In the genomic region with DNA sequence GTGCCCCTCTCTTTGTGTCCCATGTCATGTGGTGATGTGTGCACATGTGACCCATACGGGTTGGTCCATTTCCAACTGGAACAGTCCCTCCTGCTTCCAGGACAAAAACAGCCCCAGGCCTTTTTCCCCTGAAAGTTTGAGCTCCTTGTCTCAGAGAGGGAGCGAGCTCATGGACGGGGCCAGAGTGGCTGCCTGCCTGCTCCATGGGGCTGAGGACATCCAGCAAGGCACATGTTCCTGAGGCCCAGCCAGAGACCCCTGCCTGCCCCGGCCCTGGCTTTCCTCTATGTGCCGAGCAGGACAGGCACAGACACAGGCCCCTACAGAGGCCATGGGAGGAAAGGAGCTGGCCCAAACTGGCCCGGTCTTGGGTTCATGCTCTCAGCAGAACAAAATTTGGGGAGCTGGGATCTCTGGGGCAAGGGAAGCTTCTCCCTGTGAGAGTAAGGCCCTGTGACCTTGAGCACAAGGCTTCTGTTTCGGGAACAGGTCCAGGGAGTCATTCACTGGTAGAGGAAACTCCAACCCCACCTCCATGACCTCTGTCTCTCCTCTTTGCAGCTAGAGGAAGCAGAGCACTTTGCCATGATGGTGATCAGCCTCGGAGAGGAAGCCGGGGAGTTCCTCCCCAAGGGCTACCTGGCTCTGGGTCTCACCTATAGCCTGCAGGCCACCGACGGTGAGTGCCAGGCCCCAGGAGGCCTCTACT, we compare ENCODE assay signal across 16 cellular contexts.
DNase-seq lines count a peak whose midpoint lies in the region; ATAC-seq and TF ChIP-seq lines count a peak whose summit lies in the region.
"Had no signal": no experiment of that assay in that cellular context is flagged by ENCODE, and none has a peak within 500 bp of the region (broad histone marks: within the 10 kb centered on the region; RNA-seq: fewer than 3 reads in every experiment).

No MANE protein-coding gene starts in this region.

- H4K20me1 ChIP-seq in MM.1S (ENCODE audit: insufficient read depth, low read length) = no peaks in the 10 kb centered on the region

- TF ChIP-seq CTCF in MM.1S (IDR thresholded peaks at IDR 0.05; ENCODE audit: low read length) (no peak), suprapubic skin (IDR thresholded peaks at IDR 0.05) (no peak), glutamatergic neuron (IDR thresholded peaks at IDR 0.05; ENCODE audit: partially characterized antibody, unreplicated experiment) (no peak)

- no peak for TF ChIP-seq POLR2A in suprapubic skin (IDR thresholded peaks at IDR 0.05)

- TF ChIP-seq EP300 in suprapubic skin (IDR thresholded peaks at IDR 0.05) = no peak

- H3K79me2 ChIP-seq in MM.1S (ENCODE audit: low read length) = peaks cover 30% of the 10 kb centered on the region

- H3K9me3 Mint-ChIP-seq in dendritic cell treated with granulocyte-macrophage colony-stimulating factor and Interleukin-4, amounts not matched to agents 40 ng/mL and 50 ng/mL, for 4 days = no peaks in the 10 kb centered on the region
- H3K9me3 Mint-ChIP-seq in glutamatergic neuron (ENCODE audit: unreplicated experiment) = peaks cover 10% of the 10 kb centered on the region
- H3K9me3 Mint-ChIP-seq: nephron progenitor cell; stimulated activated effector memory CD8-positive, alpha-beta T cell treated with anti-CD3 and anti-CD28 coated beads, Interleukin-12 subunit alpha, Interleukin-12 subunit beta, amount 100 ng/mL, for 72 hours had no signal

- intact Hi-C loops in dendritic cell treated with granulocyte-macrophage colony-stimulating factor and Interleukin-4, amounts not matched to agents 40 ng/mL and 50 ng/mL, for 4 days (cut with micrococcal nuclease) = no loop called here

- H3K27ac Mint-ChIP-seq in dendritic cell treated with granulocyte-macrophage colony-stimulating factor and Interleukin-4, amounts not matched to agents 40 ng/mL and 50 ng/mL, for 4 days = peak overlapping the region; percentile 37
- H3K27ac Mint-ChIP-seq in glutamatergic neuron (ENCODE audit: unreplicated experiment) = no peak overlapping the region
- H3K27ac Mint-ChIP-seq: stimulated activated effector memory CD8-positive, alpha-beta T cell treated with anti-CD3 and anti-CD28 coated beads, Interleukin-12 subunit alpha, Interleukin-12 subunit beta, amount 100 ng/mL, for 72 hours had no signal

- H3K27me3 Mint-ChIP-seq in dendritic cell treated with granulocyte-macrophage colony-stimulating factor and Interleukin-4, amounts not matched to agents 40 ng/mL and 50 ng/mL, for 4 days = no peaks in the 10 kb centered on the region
- peaks cover 2% of the 10 kb centered on the region for H3K27me3 Mint-ChIP-seq in glutamatergic neuron (ENCODE audit: unreplicated experiment)

- 40% methylated on average over 8 of the region's 11 CpGs for WGBS in suprapubic skin

- H3K4me1 Mint-ChIP-seq in dendritic cell treated with granulocyte-macrophage colony-stimulating factor and Interleukin-4, amounts not matched to agents 40 ng/mL and 50 ng/mL, for 4 days (ENCODE audit: low read depth) = peaks cover 4% of the 10 kb centered on the region
- H3K4me1 Mint-ChIP-seq in glutamatergic neuron (ENCODE audit: low read depth, unreplicated experiment) = peaks cover 8% of the 10 kb centered on the region

- DNase-seq in MM.1S (no peak), suprapubic skin (ENCODE audit: low spot score in 2 of 2) (no peak), glutamatergic neuron (no peak), AG08395 (ENCODE audit: low spot score) (no peak), SK-N-DZ (ENCODE audit: low spot score) (no peak)
- DNase-seq: activated CD4-positive, alpha-beta T cell treated with anti-CD3 and anti-CD28 coated beads for 48 hours; activated CD8-positive, alpha-beta memory T cell treated with anti-CD3 and anti-CD28 coated beads, Interleukin-2, amount 50 U/mL, for 4 hours; Calu3; islet precursor cell; NCI-H187; nephron progenitor cell had no signal

- peaks cover 23% of the 10 kb centered on the region for H3F3A ChIP-seq in MM.1S (ENCODE audit: insufficient read depth, low read length)

- H3K27ac ChIP-seq in MM.1S (ENCODE audit: low read length) (peak overlapping the region; percentile 95; the same call in 1 of the 2 replicates), layer of hippocampus (ENCODE audit: low read depth, low read length) (peak overlapping the region; percentile 35), suprapubic skin (peak overlapping the region; percentile 54)

- H3K9me3 ChIP-seq in MM.1S (replicated peaks; ENCODE audit: insufficient read depth, low read length) (no peaks in the 10 kb centered on the region), suprapubic skin (no peaks in the 10 kb centered on the region)

- 0 out of 2 replicates have a peak overlapping the region, but pooled peaks have one; percentile 62 for H3K9ac ChIP-seq in MM.1S (ENCODE audit: low read length)

- H3K27me3 ChIP-seq in MM.1S (replicated peaks; ENCODE audit: insufficient read depth, low read length) = no peaks in the 10 kb centered on the region
- H3K27me3 ChIP-seq in layer of hippocampus (ENCODE audit: control insufficient read depth, insufficient read depth, low read length) = no peaks in the 10 kb centered on the region
- H3K27me3 ChIP-seq in suprapubic skin = no peaks in the 10 kb centered on the region

- no peak overlapping the region for H3K4me3 Mint-ChIP-seq in dendritic cell treated with granulocyte-macrophage colony-stimulating factor and Interleukin-4, amounts not matched to agents 40 ng/mL and 50 ng/mL, for 4 days
- no peak overlapping the region for H3K4me3 Mint-ChIP-seq in glutamatergic neuron (ENCODE audit: unreplicated experiment)
- H3K4me3 Mint-ChIP-seq: nephron progenitor cell; stimulated activated effector memory CD8-positive, alpha-beta T cell treated with anti-CD3 and anti-CD28 coated beads, Interleukin-12 subunit alpha, Interleukin-12 subunit beta, amount 100 ng/mL, for 72 hours had no signal

- H3K4me1 ChIP-seq in MM.1S (ENCODE audit: low read length) (peaks cover 31% of the 10 kb centered on the region), suprapubic skin (peaks cover 24% of the 10 kb centered on the region)

- peaks cover 100% of the 10 kb centered on the region for H3K36me3 Mint-ChIP-seq in dendritic cell treated with granulocyte-macrophage colony-stimulating factor and Interleukin-4, amounts not matched to agents 40 ng/mL and 50 ng/mL, for 4 days (ENCODE audit: low read depth)
- no peaks in the 10 kb centered on the region for H3K36me3 Mint-ChIP-seq in glutamatergic neuron (ENCODE audit: unreplicated experiment)

- H3K4me3 ChIP-seq in MM.1S (ENCODE audit: low read length) (no peak overlapping the region), suprapubic skin (no peak overlapping the region)

- ATAC-seq in HG02763 (IDR thresholded peaks at IDR 0.05; ENCODE audit: unreplicated experiment) = no peak
- ATAC-seq: HepG2; stimulated activated effector memory CD8-positive, alpha-beta T cell treated with anti-CD3 and anti-CD28 coated beads, Interleukin-12 subunit alpha, Interleukin-12 subunit beta, amount 100 ng/mL, for 72 hours had no signal

- H3K36me3 ChIP-seq in MM.1S (replicated peaks; ENCODE audit: insufficient read depth, low read length) = peaks cover 27% of the 10 kb centered on the region
- H3K36me3 ChIP-seq in suprapubic skin = peaks cover 56% of the 10 kb centered on the region

- no peak overlapping the region for H2AFZ ChIP-seq in MM.1S (ENCODE audit: low read length)

- no peak overlapping the region for H3K4me2 ChIP-seq in MM.1S (ENCODE audit: low read depth, low read length)

- H3K9me2 ChIP-seq in MM.1S (replicated peaks; ENCODE audit: insufficient read depth, low read length) = no peaks in the 10 kb centered on the region

Comparison
In these comparisons a context has a peak if more than half of its experiments do, and no peak if none do; other contexts are left out.
1. H3K27ac ChIP-seq: peak in every context shown above with its lines; median percentile 95 in MM.1S; 54 in suprapubic skin; 35 in layer of hippocampus.